ENCODE assay signal across 1 cellular context in genomic region chr15:59303136-59303535, GRCh38.
TF ChIP-seq lines count a peak whose summit lies in the region.

No MANE protein-coding gene starts in this region.

TF ChIP-seq in HCT116, 20 proteins besides CTCF, POLR2A, EP300 and RAD21 (continued from another document):
- TF ChIP-seq YY1 (IDR thresholded peaks at IDR 0.05; ENCODE audit: extremely low read depth, insufficient replicate concordance, low read depth, low read length) (no peak), ZNF274 (IDR thresholded peaks at IDR 0.05; ENCODE audit: low read depth, low read length) (no peak), SIN3A (IDR thresholded peaks at IDR 0.05; ENCODE audit: low read depth) (no peak), ELF1 (IDR thresholded peaks at IDR 0.05; ENCODE audit: borderline replicate concordance, low read depth) (no peak), JUND (IDR thresholded peaks at IDR 0.05) (no peak), SRF (IDR thresholded peaks at IDR 0.05; ENCODE audit: low read depth) (no peak), MAX (IDR thresholded peaks at IDR 0.05) (no peak), CEBPB (IDR thresholded peaks at IDR 0.05; ENCODE audit: low read depth) (no peak), ATF3 (IDR thresholded peaks at IDR 0.05) (no peak), REST (IDR thresholded peaks at IDR 0.05; ENCODE audit: low read depth) (no peak)
